In genomic region chr11:66720223-66720898, GRCh38 we compare ENCODE assay signal across 8 cellular contexts.
DNase-seq lines count a peak whose midpoint lies in the region; ATAC-seq and TF ChIP-seq lines count a peak whose summit lies in the region.

No MANE protein-coding gene starts in this region.

- ATAC-seq in DND-41 (ENCODE audit: insufficient read depth, low read depth) = peak; percentile 98
- ATAC-seq in HG02970 (IDR thresholded peaks at IDR 0.05; ENCODE audit: low FRiP score, unreplicated experiment) = no peak

- H3K36me3 ChIP-seq in DND-41 (ENCODE audit: insufficient read depth, low read length) = no peaks in the 10 kb centered on the region

- H3K4me1 ChIP-seq in DND-41 (ENCODE audit: insufficient read depth, low read length) = peaks cover 17% of the 10 kb centered on the region

- H3K27me3 ChIP-seq in DND-41 (ENCODE audit: insufficient read depth, low read length, poor library complexity) = peaks cover 4% of the 10 kb centered on the region

- H3K9me3 ChIP-seq in DND-41 (ENCODE audit: insufficient read depth, low read length, severe bottlenecking) = no peaks in the 10 kb centered on the region

- DNase-seq in DND-41 (peak; percentile 86), NCI-H146 (lab: John Stamatoyannopoulos, UW) (peak; percentile 97), hepatic stellate cell (ENCODE audit: low spot score) (peak; percentile 46), HuH-7 (ENCODE audit: low spot score) (no peak)
- peak; percentile 72 for DNase-seq in activated CD8-positive, alpha-beta memory T cell treated with anti-CD3 and anti-CD28 coated beads, Interleukin-2, amount 50 U/mL, for 48 hours
- DNase-seq in stimulated activated CD4-positive, alpha-beta T cell treated with anti-CD3 and anti-CD28 coated beads, Interleukin-15, amount 100 ng/mL, for 48 hours (ENCODE audit: low read depth in 2 of 2) = peak; percentile 52 to 56
- DNase-seq in NK-92 treated with Interleukin-12 subunit alpha and Interleukin-12 subunit beta, amount 100 ng/mL, for 24 hours (lab: John Stamatoyannopoulos, UW) = no peak

- H3K9ac ChIP-seq in DND-41 (ENCODE audit: low read depth, low read length) = no peak overlapping the region

- no peaks in the 10 kb centered on the region for H4K20me1 ChIP-seq in DND-41 (ENCODE audit: insufficient read depth, low read length)

- no peaks in the 10 kb centered on the region for H3K79me2 ChIP-seq in DND-41 (ENCODE audit: insufficient read depth, low read length)

- peak overlapping the region; percentile 53 for H3K27ac ChIP-seq in DND-41 (ENCODE audit: low read length)

- TF ChIP-seq CTCF in DND-41 (IDR thresholded peaks at IDR 0.05; ENCODE audit: borderline replicate concordance, extremely low read depth, low read length, poor library complexity, severe bottlenecking) = no peak

- peak overlapping the region; percentile 46 for H3K4me2 ChIP-seq in DND-41 (ENCODE audit: insufficient read depth, low read length)

- H2AFZ ChIP-seq in DND-41 (ENCODE audit: low read depth, low read length) = peak overlapping the region; percentile 28; the same call in 1 of the 2 replicates

- peak overlapping the region in 1 of 2 experiments; percentile 27; a peak in 1 of 4 replicates for H3K4me3 ChIP-seq in DND-41 (ENCODE audit: low read depth in 1 of 2, low read length in 2 of 2)

Comparison
In these comparisons a context has a peak if more than half of its experiments do, and no peak if none do; other contexts are left out.
1. DNase-seq: peak in DND-41 (single experiment), NCI-H146 (single experiment), activated CD8-positive, alpha-beta memory T cell treated with anti-CD3 and anti-CD28 coated beads, Interleukin-2, amount 50 U/mL, for 48 hours (single experiment), hepatic stellate cell (single experiment) and stimulated activated CD4-positive, alpha-beta T cell treated with anti-CD3 and anti-CD28 coated beads, Interleukin-15, amount 100 ng/mL, for 48 hours (2 of 2); none in HuH-7 (single experiment) and NK-92 treated with Interleukin-12 subunit alpha and Interleukin-12 subunit beta, amount 100 ng/mL, for 24 hours (single experiment).